ENCODE assay signal across 1 cellular context in the genomic region with DNA sequence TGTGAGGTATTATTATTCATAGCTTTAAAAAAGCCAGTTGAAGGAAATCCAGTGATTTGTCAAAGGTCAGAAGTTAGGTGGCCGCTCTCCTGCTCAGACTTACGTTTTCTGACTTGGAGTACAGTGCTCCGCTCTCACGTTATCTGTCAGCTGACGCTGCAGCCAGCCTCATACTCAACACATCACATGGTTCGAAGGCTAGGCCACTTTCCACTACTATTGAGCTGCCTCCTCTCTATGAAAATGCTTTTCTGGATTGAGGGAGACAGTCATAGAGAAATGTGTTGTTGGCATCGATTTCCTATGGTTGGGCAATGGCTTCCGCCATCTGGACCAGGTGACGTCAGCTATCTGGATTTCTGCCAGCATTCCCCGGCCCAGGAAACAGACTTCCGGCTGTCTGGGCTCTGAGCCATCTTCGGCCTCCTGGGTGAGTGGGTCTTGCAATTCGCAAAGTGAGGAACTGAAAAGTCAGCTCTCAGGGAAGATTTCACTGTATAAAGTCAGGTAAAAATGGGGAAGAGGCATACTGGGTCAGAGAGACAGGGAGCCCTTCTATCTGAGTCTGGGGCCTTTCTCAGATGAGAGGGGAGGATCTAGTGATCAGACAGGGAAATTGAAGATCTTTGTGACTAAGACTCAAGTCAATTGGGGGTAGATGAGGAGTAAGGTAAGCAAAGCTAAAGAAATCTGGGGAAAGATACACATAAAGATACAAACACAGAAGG.
TF ChIP-seq lines count a peak whose summit lies in the region.

No MANE protein-coding gene starts in this region.

TF ChIP-seq in K562, 482 proteins besides CTCF, POLR2A, EP300 and RAD21 (continued from another document and continues in another):
- TF ChIP-seq ZKSCAN3 (CRISPR knock-in tag; IDR thresholded peaks at IDR 0.05) = no peak
- TF ChIP-seq, protein P1, sequence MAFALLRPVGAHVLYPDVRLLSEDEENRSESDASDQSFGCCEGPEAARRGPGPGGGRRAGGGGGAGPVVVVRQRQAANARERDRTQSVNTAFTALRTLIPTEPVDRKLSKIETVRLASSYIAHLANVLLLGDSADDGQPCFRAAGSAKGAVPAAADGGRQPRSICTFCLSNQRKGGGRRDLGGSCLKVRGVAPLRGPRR (CRISPR knock-in tag; IDR thresholded peaks at IDR 0.05) = peak; percentile 90
- TF ChIP-seq JUN (IDR thresholded peaks at IDR 0.05; ENCODE audit: borderline replicate concordance, low read depth, low read length) = peak; percentile 99
- TF ChIP-seq JUN (CRISPR knock-in tag; IDR thresholded peaks at IDR 0.05; ENCODE audit: borderline replicate concordance) = peak; percentile 99
- TF ChIP-seq, protein P2, sequence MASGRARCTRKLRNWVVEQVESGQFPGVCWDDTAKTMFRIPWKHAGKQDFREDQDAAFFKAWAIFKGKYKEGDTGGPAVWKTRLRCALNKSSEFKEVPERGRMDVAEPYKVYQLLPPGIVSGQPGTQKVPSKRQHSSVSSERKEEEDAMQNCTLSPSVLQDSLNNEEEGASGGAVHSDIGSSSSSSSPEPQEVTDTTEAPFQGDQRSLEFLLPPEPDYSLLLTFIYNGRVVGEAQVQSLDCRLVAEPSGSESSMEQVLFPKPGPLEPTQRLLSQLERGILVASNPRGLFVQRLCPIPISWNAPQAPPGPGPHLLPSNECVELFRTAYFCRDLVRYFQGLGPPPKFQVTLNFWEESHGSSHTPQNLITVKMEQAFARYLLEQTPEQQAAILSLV (tag; IDR thresholded peaks at IDR 0.05) = peak; percentile 86
- peak; percentile 91 for TF ChIP-seq ARID1B (IDR thresholded peaks at IDR 0.05)
- no peak for TF ChIP-seq ETS2 (tag; IDR thresholded peaks at IDR 0.05; ENCODE audit: borderline replicate concordance, poor library complexity, severe bottlenecking)
- no peak for TF ChIP-seq KDM5B (IDR thresholded peaks at IDR 0.05; ENCODE audit: insufficient replicate concordance, low read depth, low read length)
- peak; percentile 91 for TF ChIP-seq ZNF584 (CRISPR knock-in tag; IDR thresholded peaks at IDR 0.05; ENCODE audit: low read depth)
- TF ChIP-seq TAF7 (tag; IDR thresholded peaks at IDR 0.05) = peak; percentile 73; the same call in 1 of the 2 replicates
- TF ChIP-seq, protein P3, sequence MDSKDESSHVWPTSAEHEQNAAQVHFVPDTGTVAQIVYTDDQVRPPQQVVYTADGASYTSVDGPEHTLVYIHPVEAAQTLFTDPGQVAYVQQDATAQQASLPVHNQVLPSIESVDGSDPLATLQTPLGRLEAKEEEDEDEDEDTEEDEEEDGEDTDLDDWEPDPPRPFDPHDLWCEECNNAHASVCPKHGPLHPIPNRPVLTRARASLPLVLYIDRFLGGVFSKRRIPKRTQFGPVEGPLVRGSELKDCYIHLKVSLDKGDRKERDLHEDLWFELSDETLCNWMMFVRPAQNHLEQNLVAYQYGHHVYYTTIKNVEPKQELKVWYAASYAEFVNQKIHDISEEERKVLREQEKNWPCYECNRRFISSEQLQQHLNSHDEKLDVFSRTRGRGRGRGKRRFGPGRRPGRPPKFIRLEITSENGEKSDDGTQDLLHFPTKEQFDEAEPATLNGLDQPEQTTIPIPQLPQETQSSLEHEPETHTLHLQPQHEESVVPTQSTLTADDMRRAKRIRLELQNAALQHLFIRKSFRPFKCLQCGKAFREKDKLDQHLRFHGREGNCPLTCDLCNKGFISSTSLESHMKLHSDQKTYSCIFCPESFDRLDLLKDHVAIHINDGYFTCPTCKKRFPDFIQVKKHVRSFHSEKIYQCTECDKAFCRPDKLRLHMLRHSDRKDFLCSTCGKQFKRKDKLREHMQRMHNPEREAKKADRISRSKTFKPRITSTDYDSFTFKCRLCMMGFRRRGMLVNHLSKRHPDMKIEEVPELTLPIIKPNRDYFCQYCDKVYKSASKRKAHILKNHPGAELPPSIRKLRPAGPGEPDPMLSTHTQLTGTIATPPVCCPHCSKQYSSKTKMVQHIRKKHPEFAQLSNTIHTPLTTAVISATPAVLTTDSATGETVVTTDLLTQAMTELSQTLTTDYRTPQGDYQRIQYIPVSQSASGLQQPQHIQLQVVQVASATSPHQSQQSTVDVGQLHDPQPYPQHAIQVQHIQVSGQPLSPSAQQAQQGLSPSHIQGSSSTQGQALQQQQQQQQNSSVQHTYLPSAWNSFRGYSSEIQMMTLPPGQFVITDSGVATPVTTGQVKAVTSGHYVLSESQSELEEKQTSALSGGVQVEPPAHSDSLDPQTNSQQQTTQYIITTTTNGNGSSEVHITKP (IDR thresholded peaks at IDR 0.05; ENCODE audit: partially characterized antibody) = peak; percentile 39
- TF ChIP-seq ZSCAN32 (CRISPR knock-in tag; IDR thresholded peaks at IDR 0.05) = peak; percentile 28; the same call in 1 of the 2 replicates
- peak; percentile 89; the same call in 1 of the 2 replicates for TF ChIP-seq OTX1 (CRISPR knock-in tag; IDR thresholded peaks at IDR 0.05)
- no peak for TF ChIP-seq BHLHE40 (IDR thresholded peaks at IDR 0.05; ENCODE audit: low read length)
- TF ChIP-seq ZNF253 (CRISPR knock-in tag; conservative IDR thresholded peaks at IDR 0.05) = no peak
- no peak for TF ChIP-seq XRCC5 (IDR thresholded peaks at IDR 0.05; ENCODE audit: low read depth, low read length)
- TF ChIP-seq EGR1 (conservative IDR thresholded peaks at IDR 0.05) = no peak
- no peak; the same call in 1 of the 2 replicates for TF ChIP-seq STAG1 (CRISPR knock-in tag; IDR thresholded peaks at IDR 0.05; ENCODE audit: borderline replicate concordance)
- TF ChIP-seq ZNF586 (CRISPR knock-in tag; conservative IDR thresholded peaks at IDR 0.05) = peak; percentile 82; the same call in 1 of the 2 replicates
- TF ChIP-seq ELF1 (tag; IDR thresholded peaks at IDR 0.05) = peak; percentile 96
- TF ChIP-seq, protein P4, sequence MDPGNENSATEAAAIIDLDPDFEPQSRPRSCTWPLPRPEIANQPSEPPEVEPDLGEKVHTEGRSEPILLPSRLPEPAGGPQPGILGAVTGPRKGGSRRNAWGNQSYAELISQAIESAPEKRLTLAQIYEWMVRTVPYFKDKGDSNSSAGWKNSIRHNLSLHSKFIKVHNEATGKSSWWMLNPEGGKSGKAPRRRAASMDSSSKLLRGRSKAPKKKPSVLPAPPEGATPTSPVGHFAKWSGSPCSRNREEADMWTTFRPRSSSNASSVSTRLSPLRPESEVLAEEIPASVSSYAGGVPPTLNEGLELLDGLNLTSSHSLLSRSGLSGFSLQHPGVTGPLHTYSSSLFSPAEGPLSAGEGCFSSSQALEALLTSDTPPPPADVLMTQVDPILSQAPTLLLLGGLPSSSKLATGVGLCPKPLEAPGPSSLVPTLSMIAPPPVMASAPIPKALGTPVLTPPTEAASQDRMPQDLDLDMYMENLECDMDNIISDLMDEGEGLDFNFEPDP (CRISPR knock-in tag; IDR thresholded peaks at IDR 0.05) = no peak
- TF ChIP-seq SUPT5H (IDR thresholded peaks at IDR 0.05) = peak; percentile 69
- TF ChIP-seq, protein P5, sequence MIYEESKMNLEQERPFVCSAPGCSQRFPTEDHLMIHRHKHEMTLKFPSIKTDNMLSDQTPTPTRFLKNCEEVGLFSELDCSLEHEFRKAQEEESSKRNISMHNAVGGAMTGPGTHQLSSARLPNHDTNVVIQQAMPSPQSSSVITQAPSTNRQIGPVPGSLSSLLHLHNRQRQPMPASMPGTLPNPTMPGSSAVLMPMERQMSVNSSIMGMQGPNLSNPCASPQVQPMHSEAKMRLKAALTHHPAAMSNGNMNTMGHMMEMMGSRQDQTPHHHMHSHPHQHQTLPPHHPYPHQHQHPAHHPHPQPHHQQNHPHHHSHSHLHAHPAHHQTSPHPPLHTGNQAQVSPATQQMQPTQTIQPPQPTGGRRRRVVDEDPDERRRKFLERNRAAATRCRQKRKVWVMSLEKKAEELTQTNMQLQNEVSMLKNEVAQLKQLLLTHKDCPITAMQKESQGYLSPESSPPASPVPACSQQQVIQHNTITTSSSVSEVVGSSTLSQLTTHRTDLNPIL (CRISPR knock-in tag; IDR thresholded peaks at IDR 0.05) = 0 out of 2 replicates have a peak, but pooled peaks have one; percentile 60
- peak in 1 of 2 experiments; percentile 90; a peak in 2 of 3 replicates for TF ChIP-seq CBX3 (IDR thresholded peaks at IDR 0.05; ENCODE audit: borderline replicate concordance in 1 of 2, low read length in 2 of 2)
- peak in 1 of 2 experiments; percentile 86; a peak in 2 of 4 replicates for TF ChIP-seq RCOR1 (IDR thresholded peaks at IDR 0.05; ENCODE audit: borderline replicate concordance in 1 of 2, low read depth in 2 of 2, low read length in 2 of 2)
- TF ChIP-seq MED1 (CRISPR knock-in tag; IDR thresholded peaks at IDR 0.05; ENCODE audit: borderline replicate concordance) = no peak
- no peak for TF ChIP-seq RHOXF2B (CRISPR knock-in tag; conservative IDR thresholded peaks at IDR 0.05)
- TF ChIP-seq GABPB2 (CRISPR knock-in tag; conservative IDR thresholded peaks at IDR 0.05) = no peak
- 0 out of 2 replicates have a peak, but pooled peaks have one; percentile 41 for TF ChIP-seq ZNF707 (CRISPR knock-in tag; conservative IDR thresholded peaks at IDR 0.05)
- TF ChIP-seq KLF13 (tag; IDR thresholded peaks at IDR 0.05; ENCODE audit: borderline replicate concordance, low read depth) = no peak
- peak; percentile 82; the same call in 1 of the 2 replicates for TF ChIP-seq ZNF311 (CRISPR knock-in tag; IDR thresholded peaks at IDR 0.05)
- peak; percentile 51; the same call in 1 of the 2 replicates for TF ChIP-seq ZEB2 (IDR thresholded peaks at IDR 0.05)
- no peak for TF ChIP-seq ZNF224 (CRISPR knock-in tag; IDR thresholded peaks at IDR 0.05)
- TF ChIP-seq, protein P6, sequence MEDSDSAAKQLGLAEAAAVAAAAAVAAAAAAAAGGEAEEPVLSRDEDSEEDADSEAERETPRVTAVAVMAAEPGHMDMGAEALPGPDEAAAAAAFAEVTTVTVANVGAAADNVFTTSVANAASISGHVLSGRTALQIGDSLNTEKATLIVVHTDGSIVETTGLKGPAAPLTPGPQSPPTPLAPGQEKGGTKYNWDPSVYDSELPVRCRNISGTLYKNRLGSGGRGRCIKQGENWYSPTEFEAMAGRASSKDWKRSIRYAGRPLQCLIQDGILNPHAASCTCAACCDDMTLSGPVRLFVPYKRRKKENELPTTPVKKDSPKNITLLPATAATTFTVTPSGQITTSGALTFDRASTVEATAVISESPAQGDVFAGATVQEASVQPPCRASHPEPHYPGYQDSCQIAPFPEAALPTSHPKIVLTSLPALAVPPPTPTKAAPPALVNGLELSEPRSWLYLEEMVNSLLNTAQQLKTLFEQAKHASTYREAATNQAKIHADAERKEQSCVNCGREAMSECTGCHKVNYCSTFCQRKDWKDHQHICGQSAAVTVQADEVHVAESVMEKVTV (CRISPR knock-in tag; IDR thresholded peaks at IDR 0.05) = peak; percentile 45; the same call in 1 of the 2 replicates
- TF ChIP-seq SNIP1 (IDR thresholded peaks at IDR 0.05; ENCODE audit: low read depth) = no peak
- TF ChIP-seq KDM2B (CRISPR knock-in tag; IDR thresholded peaks at IDR 0.05) = no peak
- TF ChIP-seq, protein P7, sequence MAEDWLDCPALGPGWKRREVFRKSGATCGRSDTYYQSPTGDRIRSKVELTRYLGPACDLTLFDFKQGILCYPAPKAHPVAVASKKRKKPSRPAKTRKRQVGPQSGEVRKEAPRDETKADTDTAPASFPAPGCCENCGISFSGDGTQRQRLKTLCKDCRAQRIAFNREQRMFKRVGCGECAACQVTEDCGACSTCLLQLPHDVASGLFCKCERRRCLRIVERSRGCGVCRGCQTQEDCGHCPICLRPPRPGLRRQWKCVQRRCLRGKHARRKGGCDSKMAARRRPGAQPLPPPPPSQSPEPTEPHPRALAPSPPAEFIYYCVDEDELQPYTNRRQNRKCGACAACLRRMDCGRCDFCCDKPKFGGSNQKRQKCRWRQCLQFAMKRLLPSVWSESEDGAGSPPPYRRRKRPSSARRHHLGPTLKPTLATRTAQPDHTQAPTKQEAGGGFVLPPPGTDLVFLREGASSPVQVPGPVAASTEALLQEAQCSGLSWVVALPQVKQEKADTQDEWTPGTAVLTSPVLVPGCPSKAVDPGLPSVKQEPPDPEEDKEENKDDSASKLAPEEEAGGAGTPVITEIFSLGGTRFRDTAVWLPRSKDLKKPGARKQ (CRISPR knock-in tag; IDR thresholded peaks at IDR 0.05) = no peak
- no peak for TF ChIP-seq ZNF717 (CRISPR knock-in tag; IDR thresholded peaks at IDR 0.05)
- no peak for TF ChIP-seq ZBED1 (IDR thresholded peaks at IDR 0.05)
- TF ChIP-seq ZNF232 (CRISPR knock-in tag; IDR thresholded peaks at IDR 0.05) = no peak
- peak; percentile 78 to 79; a peak in 3 of 4 replicates for TF ChIP-seq ETV6 (IDR thresholded peaks at IDR 0.05; ENCODE audit: borderline replicate concordance in 1 of 2, low read depth in 2 of 2, low read length in 1 of 2)
- TF ChIP-seq ETV6 (CRISPR knock-in tag; IDR thresholded peaks at IDR 0.05; ENCODE audit: borderline replicate concordance) = no peak
- TF ChIP-seq U2AF2 (optimal IDR thresholded peaks at IDR 0.05; ENCODE audit: low read depth, low read length) = no peak
- TF ChIP-seq ZNF133 (CRISPR knock-in tag; IDR thresholded peaks at IDR 0.05) = no peak
- no peak for TF ChIP-seq POLR2AphosphoS2 (IDR thresholded peaks at IDR 0.05; ENCODE audit: low read length)
- 0 out of 2 replicates have a peak, but pooled peaks have one; percentile 70 for TF ChIP-seq TARDBP (IDR thresholded peaks at IDR 0.05)
- no peak for TF ChIP-seq ZNF780A (CRISPR knock-in tag; IDR thresholded peaks at IDR 0.05)
- peak; percentile 85 for TF ChIP-seq TOE1 (IDR thresholded peaks at IDR 0.05; ENCODE audit: borderline replicate concordance)
- TF ChIP-seq TOE1 (CRISPR knock-in tag; IDR thresholded peaks at IDR 0.05; ENCODE audit: borderline replicate concordance, low read depth) = no peak
- peak; percentile 75; the same call in 1 of the 2 replicates for TF ChIP-seq PML (IDR thresholded peaks at IDR 0.05; ENCODE audit: low read length)
- no peak for TF ChIP-seq NCOA6 (IDR thresholded peaks at IDR 0.05)
- no peak for TF ChIP-seq PHB (CRISPR knock-in tag; IDR thresholded peaks at IDR 0.05)
- peak; percentile 62; the same call in 1 of the 2 replicates for TF ChIP-seq SP1 (CRISPR knock-in tag; IDR thresholded peaks at IDR 0.05)
- no peak for TF ChIP-seq HNRNPH1 (optimal IDR thresholded peaks at IDR 0.05; ENCODE audit: low read depth, low read length)
- no peak for TF ChIP-seq ILF3 (IDR thresholded peaks at IDR 0.05; ENCODE audit: borderline replicate concordance)
- TF ChIP-seq MEF2D (tag; conservative IDR thresholded peaks at IDR 0.05; ENCODE audit: low read depth) = no peak; the same call in none of the 2 replicates
- TF ChIP-seq SMAD4 (CRISPR knock-in tag; conservative IDR thresholded peaks at IDR 0.05) = peak; percentile 97
- no peak for TF ChIP-seq EWSR1 (IDR thresholded peaks at IDR 0.05; ENCODE audit: borderline replicate concordance, low read depth, partially characterized antibody)
- TF ChIP-seq, protein P8, sequence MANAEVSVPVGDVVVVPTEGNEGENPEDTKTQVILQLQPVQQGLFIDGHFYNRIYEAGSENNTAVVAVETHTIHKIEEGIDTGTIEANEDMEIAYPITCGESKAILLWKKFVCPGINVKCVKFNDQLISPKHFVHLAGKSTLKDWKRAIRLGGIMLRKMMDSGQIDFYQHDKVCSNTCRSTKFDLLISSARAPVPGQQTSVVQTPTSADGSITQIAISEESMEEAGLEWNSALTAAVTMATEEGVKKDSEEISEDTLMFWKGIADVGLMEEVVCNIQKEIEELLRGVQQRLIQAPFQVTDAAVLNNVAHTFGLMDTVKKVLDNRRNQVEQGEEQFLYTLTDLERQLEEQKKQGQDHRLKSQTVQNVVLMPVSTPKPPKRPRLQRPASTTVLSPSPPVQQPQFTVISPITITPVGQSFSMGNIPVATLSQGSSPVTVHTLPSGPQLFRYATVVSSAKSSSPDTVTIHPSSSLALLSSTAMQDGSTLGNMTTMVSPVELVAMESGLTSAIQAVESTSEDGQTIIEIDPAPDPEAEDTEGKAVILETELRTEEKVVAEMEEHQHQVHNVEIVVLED (CRISPR knock-in tag; IDR thresholded peaks at IDR 0.05) = peak; percentile 62
- peak; percentile 91 for TF ChIP-seq SMAD3 (CRISPR knock-in tag; conservative IDR thresholded peaks at IDR 0.05)
- peak; percentile 89 for TF ChIP-seq SPI1 (IDR thresholded peaks at IDR 0.05; ENCODE audit: borderline replicate concordance, low read depth, low read length)
